In genomic region chr6:89508755-89509563, GRCh38 we compare ENCODE assay signal across 1 cellular context.
A peak's percentile ranks its signal among the peaks of the same experiment; 100 is the strongest.
TF ChIP-seq lines count a peak whose summit lies in the region.

No MANE protein-coding gene starts in this region.

TF ChIP-seq in HepG2, 621 proteins besides CTCF, POLR2A, EP300 and RAD21 (continued from another document):
- TF ChIP-seq ZBTB40 (IDR thresholded peaks at IDR 0.05) (no peak), ZBTB40 (CRISPR knock-in tag; IDR thresholded peaks at IDR 0.05) (no peak), GABPA (IDR thresholded peaks at IDR 0.05; ENCODE audit: low read depth, low read length) (peak; percentile 37; the same call in 1 of the 2 replicates), GABPA (CRISPR knock-in tag; IDR thresholded peaks at IDR 0.05; ENCODE audit: low read depth) (peak; percentile 46; the same call in 1 of the 2 replicates)
TF ChIP-seq in HepG2: peak in this region for 5.
